31 cellular contexts compared by ENCODE assay signal in genomic region chr14:38824691-38825090, GRCh38.
"Had no signal": no experiment of that assay in that cellular context is flagged by ENCODE, and none has a peak within 500 bp of the region (broad histone marks: within the 10 kb centered on the region; RNA-seq: fewer than 3 reads in every experiment).

No MANE protein-coding gene starts in this region.

- H3K36me3 ChIP-seq: adrenal gland, esophagus muscularis mucosa, pancreas, sigmoid colon, stomach, thyroid gland, upper lobe of right lung had no signal

- H3K27me3 Mint-ChIP-seq: stimulated activated naive B cell treated with anti-CD40 and anti-IgM and Interleukin-4, amounts not matched to agents 10 μg/mL and 1 μg/mL and 100 μg/mL, for 72 hours had no signal

- H3K4me3 ChIP-seq: adrenal gland, esophagus muscularis mucosa, pancreas, psoas muscle, sigmoid colon, smooth muscle cell, stomach, thyroid gland, upper lobe of right lung had no signal

- DNase-seq: activated CD4-positive, alpha-beta T cell treated with anti-CD3 and anti-CD28 coated beads for 4 hours; activated CD4-positive, alpha-beta T cell treated with anti-CD3 and anti-CD28 coated beads, Interleukin-2, amount 50 U/mL, for 48 hours; activated CD8-positive, alpha-beta memory T cell treated with anti-CD3 and anti-CD28 coated beads, Interleukin-2, amount 50 U/mL, for 4 hours; activated effector memory CD4-positive, alpha-beta T cell treated with anti-CD3 and anti-CD28 coated beads, Interleukin-2, amount 50 U/mL, for 16 hours; activated naive CD4-positive, alpha-beta T cell treated with anti-CD3 and anti-CD28 coated beads for 36 hours; activated naive CD8-positive, alpha-beta T cell treated with anti-CD3 and anti-CD28 coated beads for 36 hours; activated T-cell treated with anti-CD3 and anti-CD28 coated beads, Interleukin-2, amount 50 U/mL, for 1 hour; adrenal gland; dermis blood vessel endothelial cell; effector CD4-positive, alpha-beta T cell; hippocampal formation; left colon; mammary epithelial cell; naive thymus-derived CD8-positive, alpha-beta T cell; nucleus accumbens; pancreas; psoas muscle; sigmoid colon; stimulated activated CD4-positive, alpha-beta T cell treated with anti-CD3 and anti-CD28 coated beads, Interleukin-1b, Interleukin-23, amount 100 ng/mL, for 48 hours; stimulated activated naive B cell treated with anti-CD40 and anti-IgM and Interleukin-4, amounts not matched to agents 10 μg/mL and 1 μg/mL and 100 μg/mL, for 72 hours; stomach; T-helper 9 cell; thyroid gland; upper lobe of right lung had no signal

- H3K9me3 ChIP-seq: adrenal gland, esophagus muscularis mucosa, pancreas, psoas muscle, sigmoid colon, stomach, thyroid gland, upper lobe of right lung had no signal

- H3K27ac ChIP-seq: adrenal gland, esophagus muscularis mucosa, pancreas, psoas muscle, sigmoid colon, stomach, thyroid gland, upper lobe of right lung, VCaP had no signal

- H3K27ac Mint-ChIP-seq: activated naive CD4-positive, alpha-beta T cell treated with anti-CD3 and anti-CD28 coated beads for 36 hours; activated naive CD8-positive, alpha-beta T cell treated with anti-CD3 and anti-CD28 coated beads for 36 hours; activated T-helper 1 cell treated with anti-CD3 and anti-CD28 coated beads, Interleukin-12 subunit alpha, Interleukin-12 subunit beta, Interleukin-2, Interleukin-4 antibody, amounts not matched to agents 30 ng/mL and 10 ng/mL and 1 ng/mL, durations not matched to agents 14 hours and 24 hours and 36 hours; mesothelial cell of epicardium; naive thymus-derived CD8-positive, alpha-beta T cell; stimulated activated naive B cell treated with anti-CD40 and anti-IgM and Interleukin-4, amounts not matched to agents 10 μg/mL and 1 μg/mL and 100 μg/mL, for 72 hours; T-helper 1 cell treated with Interleukin-12 subunit alpha and Interleukin-12 subunit beta and Interleukin-4 antibody, amounts not matched to agents 30 μg/mL and 1 μg/mL, for 36 hours had no signal

- H3K4me1 Mint-ChIP-seq: activated naive CD8-positive, alpha-beta T cell treated with anti-CD3 and anti-CD28 coated beads for 36 hours; mesothelial cell of epicardium; neural crest cell; stimulated activated naive B cell treated with anti-CD40 and anti-IgM and Interleukin-4, amounts not matched to agents 10 μg/mL and 1 μg/mL and 100 μg/mL, for 72 hours had no signal

- H3K9me3 Mint-ChIP-seq: activated naive CD8-positive, alpha-beta T cell treated with anti-CD3 and anti-CD28 coated beads for 36 hours; activated T-helper 1 cell treated with anti-CD3 and anti-CD28 coated beads, Interleukin-12 subunit alpha, Interleukin-12 subunit beta, Interleukin-2, Interleukin-4 antibody, amounts not matched to agents 30 ng/mL and 10 ng/mL and 1 ng/mL, durations not matched to agents 14 hours and 24 hours and 36 hours; mesothelial cell of epicardium; neural crest cell; T-helper 1 cell treated with Interleukin-12 subunit alpha and Interleukin-12 subunit beta and Interleukin-4 antibody, amounts not matched to agents 30 μg/mL and 1 μg/mL, for 36 hours had no signal

- H3K4me3 Mint-ChIP-seq: activated naive CD4-positive, alpha-beta T cell treated with anti-CD3 and anti-CD28 coated beads for 36 hours; activated naive CD8-positive, alpha-beta T cell treated with anti-CD3 and anti-CD28 coated beads for 36 hours; activated T-helper 1 cell treated with anti-CD3 and anti-CD28 coated beads, Interleukin-12 subunit alpha, Interleukin-12 subunit beta, Interleukin-2, Interleukin-4 antibody, amounts not matched to agents 30 ng/mL and 10 ng/mL and 1 ng/mL, durations not matched to agents 14 hours and 24 hours and 36 hours; mesothelial cell of epicardium; naive thymus-derived CD8-positive, alpha-beta T cell; neural crest cell; stimulated activated naive B cell treated with anti-CD40 and anti-IgM and Interleukin-4, amounts not matched to agents 10 μg/mL and 1 μg/mL and 100 μg/mL, for 72 hours; T-helper 1 cell treated with Interleukin-12 subunit alpha and Interleukin-12 subunit beta and Interleukin-4 antibody, amounts not matched to agents 30 μg/mL and 1 μg/mL, for 36 hours had no signal

- H3K4me1 ChIP-seq: adrenal gland, pancreas, psoas muscle, sigmoid colon, stomach, upper lobe of right lung had no signal

- H3K36me3 Mint-ChIP-seq: activated naive CD8-positive, alpha-beta T cell treated with anti-CD3 and anti-CD28 coated beads for 36 hours; mesothelial cell of epicardium; naive thymus-derived CD8-positive, alpha-beta T cell; stimulated activated naive B cell treated with anti-CD40 and anti-IgM and Interleukin-4, amounts not matched to agents 10 μg/mL and 1 μg/mL and 100 μg/mL, for 72 hours had no signal

- H3K4me2 ChIP-seq: smooth muscle cell had no signal

- H3K27me3 ChIP-seq: adrenal gland, esophagus muscularis mucosa, pancreas, sigmoid colon, stomach, thyroid gland, upper lobe of right lung had no signal
